18 cellular contexts compared by ENCODE assay signal in genomic region chr3:62371735-62372591, GRCh38. TPM values are rescaled to one million over a fixed set of nuclear protein-coding genes. Genes with fewer than 3 reads are reported as not detected.
DNase-seq lines count a peak whose midpoint lies in the region; ATAC-seq, FAIRE-seq and TF ChIP-seq lines count a peak whose summit lies in the region.
"Had no signal": no experiment of that assay in that cellular context is flagged by ENCODE, and none has a peak within 500 bp of the region (broad histone marks: within the 10 kb centered on the region; RNA-seq: fewer than 3 reads in every experiment).

No MANE protein-coding gene starts in this region.

- no peak overlapping the region for H3K23ac ChIP-seq in mesendoderm (ENCODE audit: low read length)

- H3K56ac ChIP-seq in mesendoderm (ENCODE audit: low read length): no peak overlapping the region

- H3K9me3 ChIP-seq in left ventricle myocardium inferior (replicated peaks) (no peaks in the 10 kb centered on the region), right atrium auricular region (no peaks in the 10 kb centered on the region)

- no peak overlapping the region for H3K9ac ChIP-seq in mesendoderm (ENCODE audit: low read length)

- no peak overlapping the region for H2AK5ac ChIP-seq in mesendoderm (ENCODE audit: low read length)

- intact Hi-C loops in left ventricle myocardium inferior (cut with micrococcal nuclease): no loop called here

- no peak overlapping the region for H3K18ac ChIP-seq in mesendoderm (ENCODE audit: low read length)

- no peak for TF ChIP-seq CTCF in left ventricle myocardium inferior (IDR thresholded peaks at IDR 0.05; ENCODE audit: borderline replicate concordance)
- no peak for TF ChIP-seq CTCF in right atrium auricular region (IDR thresholded peaks at IDR 0.05)

- no peak overlapping the region for H3K4me2 ChIP-seq in mesendoderm (ENCODE audit: low read length)
- H3K4me2 ChIP-seq: PC-9 had no signal

- ATAC-seq in GM18520 (IDR thresholded peaks at IDR 0.05; ENCODE audit: unreplicated experiment): no peak
- no peak for ATAC-seq in GM21786 (IDR thresholded peaks at IDR 0.05; ENCODE audit: unreplicated experiment)
- ATAC-seq: T-cell had no signal

- H3K79me2 ChIP-seq in mesendoderm (ENCODE audit: control insufficient read depth, insufficient read depth, low read length): no peaks in the 10 kb centered on the region

- no peak for DNase-seq in left ventricle myocardium inferior
- no peak for DNase-seq in right atrium auricular region (ENCODE audit: low spot score)
- peak; percentile 67 for DNase-seq in ecto neural progenitor cell (ENCODE audit: low spot score)
- DNase-seq in mesendoderm: peak; percentile 57
- no peak for DNase-seq in cerebellar cortex (ENCODE audit: low spot score)
- DNase-seq in HTR-8/SVneo (ENCODE audit: insufficient read length, low spot score): no peak
- DNase-seq: activated CD4-positive, alpha-beta T cell treated with anti-CD3 and anti-CD28 coated beads for 4 hours; AML-193; HCEC 1CT; head of caudate nucleus; NCI-H226; PC-9; T-cell had no signal

- H3K4me1 ChIP-seq in left ventricle myocardium inferior (peaks cover 68% of the 10 kb centered on the region), right atrium auricular region (peaks cover 0 to 70% of the 10 kb centered on the region in 2 donors), mesendoderm (ENCODE audit: control insufficient read depth, low read depth, low read length) (no peaks in the 10 kb centered on the region)

- no peaks in the 10 kb centered on the region for H3K79me1 ChIP-seq in mesendoderm (ENCODE audit: low read length)

- no peak overlapping the region for H2BK15ac ChIP-seq in mesendoderm (replicated peaks; ENCODE audit: low read depth)

- H3K4me3 ChIP-seq in left ventricle myocardium inferior (peak overlapping the region; percentile 36), right atrium auricular region (peak overlapping the region in 1 of 2 donors; percentile 21), mesendoderm (ENCODE audit: low read length) (no peak overlapping the region)
- H3K4me3 ChIP-seq: PC-9 had no signal

- no peak overlapping the region for H2BK120ac ChIP-seq in mesendoderm (ENCODE audit: low read depth, low read length)

- H3K27me3 ChIP-seq in left ventricle myocardium inferior (ENCODE audit: low read depth) (peaks cover 100% of the 10 kb centered on the region), right atrium auricular region (peaks cover 54 to 71% of the 10 kb centered on the region in 2 donors), mesendoderm (ENCODE audit: insufficient read depth, low read length, poor library complexity) (peaks cover 95% of the 10 kb centered on the region)

- no peak overlapping the region for H4K5ac ChIP-seq in mesendoderm (ENCODE audit: low read length)

- WGBS in mesendoderm (ENCODE audit: extremely low coverage, insufficient coverage, low lambda C conversion rate): no CpG with 5 or more reads among the region's 65 CpGs

- FAIRE-seq in HTR-8/SVneo (lab: Jason Lieb, UNC): no peak
- FAIRE-seq: endometrium, GM12892 had no signal

- no peak overlapping the region for H3K4ac ChIP-seq in mesendoderm (ENCODE audit: low read depth, low read length)

- no peak overlapping the region for H4K8ac ChIP-seq in mesendoderm (ENCODE audit: low read depth, low read length)

- H3K36me3 ChIP-seq in left ventricle myocardium inferior (no peaks in the 10 kb centered on the region), right atrium auricular region (no peaks in the 10 kb centered on the region), mesendoderm (ENCODE audit: control insufficient read depth, insufficient read depth, low read length) (no peaks in the 10 kb centered on the region)

- H3K27ac ChIP-seq in left ventricle myocardium inferior (replicated peaks): no peak overlapping the region
- no peak overlapping the region for H3K27ac ChIP-seq in right atrium auricular region
- no peak overlapping the region for H3K27ac ChIP-seq in mesendoderm (ENCODE audit: low read depth, low read length)
- H3K27ac ChIP-seq: PC-9 had no signal

- H2BK5ac ChIP-seq in mesendoderm (ENCODE audit: low read length): no peak overlapping the region

RNA-seq across cellular contexts. Expression of gene FEZF2, which starts 1.4 kb away (rescaled TPM):
- total RNA-seq in left ventricle myocardium inferior (not detected), right atrium auricular region (not detected)
- polyA plus RNA-seq in mesendoderm (2013, experiment 1 of 2): not detected
- not detected for polyA plus RNA-seq in mesendoderm (2013, experiment 2 of 2)
- total RNA-seq: PC-9, posterior vena cava, T-cell had no signal

Comparison
In these comparisons a context has a peak if more than half of its experiments do, and no peak if none do; other contexts are left out.
1. DNase-seq: peak in ecto neural progenitor cell (single experiment) and mesendoderm (single experiment); none in left ventricle myocardium inferior (single experiment), right atrium auricular region (single experiment), cerebellar cortex (single experiment) and HTR-8/SVneo (single experiment).